9 cellular contexts compared by ENCODE assay signal in genomic region chr16:47492428-47493357, GRCh38. TPM values are rescaled to one million over a fixed set of nuclear protein-coding genes. Genes with fewer than 3 reads are reported as not detected.
DNase-seq lines count a peak whose midpoint lies in the region; ATAC-seq lines count a peak whose summit lies in the region.
"Had no signal": no experiment of that assay in that cellular context is flagged by ENCODE, and none has a peak within 500 bp of the region (broad histone marks: within the 10 kb centered on the region; RNA-seq: fewer than 3 reads in every experiment).

No MANE protein-coding gene starts in this region.

- peak; percentile 53 for DNase-seq in GF-D8 (lab: John Stamatoyannopoulos, UW)
- peak in 1 of 2 donors; percentile 34 for DNase-seq in activated T-cell treated with anti-CD3 and anti-CD28 coated beads, Interleukin-2, amount 50 U/mL, for 72 hours
- DNase-seq in NCI-H2107 (lab: John Stamatoyannopoulos, UW), result no peak
- no peak for DNase-seq in central memory CD4-positive, alpha-beta T cell

- H3K9me3 Mint-ChIP-seq in activated T-cell treated with anti-CD3 and anti-CD28 coated beads, Interleukin-2, amount 50 U/mL, for 72 hours, result no peaks in the 10 kb centered on the region

- no peaks in the 10 kb centered on the region for H3K27me3 ChIP-seq in layer of hippocampus (ENCODE audit: control insufficient read depth, insufficient read depth, low read length)

- ATAC-seq in GM19438 (IDR thresholded peaks at IDR 0.05; ENCODE audit: low read depth, unreplicated experiment) (peak; percentile 89), HG03460 (IDR thresholded peaks at IDR 0.05; ENCODE audit: unreplicated experiment) (peak; percentile 80)
- peak in 1 of 2 donors; percentile 81 for ATAC-seq in activated T-cell treated with anti-CD3 and anti-CD28 coated beads, Interleukin-2, amount 50 U/mL, for 72 hours (replicated peaks in 1 of 2)

- H3K27ac Mint-ChIP-seq in activated T-cell treated with anti-CD3 and anti-CD28 coated beads, Interleukin-2, amount 50 U/mL, for 72 hours, result peak overlapping the region; percentile 37

- peaks cover 44% of the 10 kb centered on the region for H3K4me1 Mint-ChIP-seq in activated T-cell treated with anti-CD3 and anti-CD28 coated beads, Interleukin-2, amount 50 U/mL, for 72 hours (ENCODE audit: low read depth)

- no peaks in the 10 kb centered on the region for H3K27me3 Mint-ChIP-seq in activated T-cell treated with anti-CD3 and anti-CD28 coated beads, Interleukin-2, amount 50 U/mL, for 72 hours (ENCODE audit: low read depth)

- H3K36me3 Mint-ChIP-seq in activated T-cell treated with anti-CD3 and anti-CD28 coated beads, Interleukin-2, amount 50 U/mL, for 72 hours (ENCODE audit: insufficient read depth in 2 of 2), result peaks cover 0 to 20% of the 10 kb centered on the region in 2 donors

- H3K4me3 Mint-ChIP-seq in activated T-cell treated with anti-CD3 and anti-CD28 coated beads, Interleukin-2, amount 50 U/mL, for 72 hours, result peak overlapping the region; percentile 72 to 93

- H3K27ac ChIP-seq in layer of hippocampus (ENCODE audit: low read depth, low read length) (peak overlapping the region; percentile 35), temporal lobe (ENCODE audit: low read depth, low read length) (peak overlapping the region; percentile 30)
- H3K27ac ChIP-seq: SK-N-MC had no signal

RNA-seq across cellular contexts. Expression of gene PHKB, which starts 31.6 kb away (rescaled TPM):
- 10 to 100 TPM; 28.5 to 39.5 TPM for total RNA-seq in activated T-cell treated with anti-CD3 and anti-CD28 coated beads, Interleukin-2, amount 50 U/mL, for 72 hours
- total RNA-seq in temporal lobe, result 116 TPM

RNA-seq across cellular contexts. Expression of gene ITFG1, which starts 31.8 kb away (rescaled TPM):
- total RNA-seq in activated T-cell treated with anti-CD3 and anti-CD28 coated beads, Interleukin-2, amount 50 U/mL, for 72 hours, result 10 to 100 TPM; 23.4 to 27.3 TPM
- total RNA-seq in temporal lobe, result 136 TPM
